8 cellular contexts compared by ENCODE assay signal in genomic region chr17:59371426-59372099, GRCh38. TPM values are rescaled to one million over a fixed set of nuclear protein-coding genes. Genes with fewer than 3 reads are reported as not detected.
DNase-seq lines count a peak whose midpoint lies in the region; ATAC-seq and TF ChIP-seq lines count a peak whose summit lies in the region.

No MANE protein-coding gene starts in this region.

- no peak for TF ChIP-seq CTCF in cardiac fibroblast (IDR thresholded peaks at IDR 0.05; ENCODE audit: low read depth, low read length)

- H3K4me3 ChIP-seq in cardiac fibroblast (replicated peaks in 1 of 2; ENCODE audit: low read depth in 2 of 2, low read length in 2 of 2), result no peak overlapping the region

- DNase-seq in DMS 273 (lab: John Stamatoyannopoulos, UW; ENCODE audit: unreplicated experiment), result peak; percentile 50
- no peak for DNase-seq in DMS 273 treated with DMSO at 0.1 percent for 48 hours (lab: John Stamatoyannopoulos, UW)
- peak; percentile 54 to 81 for DNase-seq in cardiac fibroblast (ENCODE audit: low read depth in 2 of 2)
- peak; percentile 71 for DNase-seq in medulla oblongata (ENCODE audit: extremely low spot score)
- DNase-seq in NCI-H446 (lab: John Stamatoyannopoulos, UW), result no peak
- DNase-seq in SK-N-DZ (ENCODE audit: low spot score), result no peak

- H3K27ac ChIP-seq in temporal lobe (ENCODE audit: low read depth, low read length), result peak overlapping the region; percentile 99

- ATAC-seq in HG02981 (IDR thresholded peaks at IDR 0.05; ENCODE audit: unreplicated experiment), result no peak

RNA-seq across cellular contexts. Expression of gene YPEL2, which starts 40.1 kb away (rescaled TPM):
- total RNA-seq in temporal lobe, result 7.4 TPM
- polyA plus RNA-seq in SK-N-DZ (2014; cell fraction: cytosol; rRNA removed), result 5.8 and 6.0 TPM in 2 replicates
- polyA plus RNA-seq in SK-N-DZ (2014; cell fraction: nucleus; rRNA removed), result 5.7 and 7.3 TPM in 2 replicates

Comparison
In these comparisons a context has a peak if more than half of its experiments do, and no peak if none do; other contexts are left out.
1. DNase-seq: peak in DMS 273 (single experiment), cardiac fibroblast (2 of 2) and medulla oblongata (single experiment); none in DMS 273 treated with DMSO at 0.1 percent for 48 hours (single experiment), NCI-H446 (0 of 2) and SK-N-DZ (single experiment).